In the genomic region with DNA sequence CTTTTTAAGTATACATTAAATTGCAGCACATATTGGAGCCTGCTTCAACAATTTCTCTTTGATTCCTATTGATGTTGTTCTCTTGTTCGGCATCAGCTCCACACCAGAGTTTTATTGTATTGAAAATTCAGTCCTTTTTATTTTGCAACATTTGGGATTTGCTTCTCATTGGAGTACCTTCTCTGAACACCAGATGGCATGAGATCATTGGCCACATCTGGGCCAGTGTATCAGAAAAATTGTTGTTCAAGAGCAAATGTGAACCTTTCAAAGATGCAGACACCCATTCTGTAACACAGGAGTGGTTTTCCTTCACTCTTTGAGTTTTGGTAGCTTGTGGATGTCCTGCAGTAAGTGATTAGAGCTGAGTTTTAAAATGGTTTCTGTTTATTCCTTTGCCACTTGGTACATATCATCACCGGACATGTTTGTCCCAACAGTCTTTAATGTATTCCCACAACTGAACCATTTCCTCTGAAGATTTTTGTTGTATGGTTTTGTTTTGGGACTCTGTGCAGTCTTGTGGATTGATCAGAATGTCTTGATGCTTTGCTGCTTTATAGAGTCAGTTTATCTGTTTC, we compare ENCODE assay signal across 8 cellular contexts.
DNase-seq lines count a peak whose midpoint lies in the region; ATAC-seq and TF ChIP-seq lines count a peak whose summit lies in the region.

No MANE protein-coding gene starts in this region.

- no peak for TF ChIP-seq EP300 in esophagus muscularis mucosa (IDR thresholded peaks at IDR 0.05)

- H3K36me3 ChIP-seq in HEK293 (ENCODE audit: control insufficient read depth in 2 of 2, insufficient read depth in 1 of 2, low read length in 2 of 2) (no peaks in the 10 kb centered on the region), OCI-LY7 (ENCODE audit: insufficient read depth, low read length) (peaks cover 44% of the 10 kb centered on the region), esophagus muscularis mucosa (no peaks in the 10 kb centered on the region), psoas muscle (ENCODE audit: insufficient read depth in 1 of 2, low read depth in 1 of 2) (no peaks in the 10 kb centered on the region), MG63 (no peaks in the 10 kb centered on the region)

- TF ChIP-seq CTCF in HEK293 (tag by site-specific recombination; IDR thresholded peaks at IDR 0.05): no peak
- TF ChIP-seq CTCF in OCI-LY7 (conservative IDR thresholded peaks at IDR 0.05; ENCODE audit: low read length): peak; percentile 92
- peak; percentile 53 to 65 (median 56) for TF ChIP-seq CTCF in esophagus muscularis mucosa (IDR thresholded peaks at IDR 0.05)
- peak; percentile 49 for TF ChIP-seq CTCF in psoas muscle (IDR thresholded peaks at IDR 0.05)

- H3K4me3 ChIP-seq in HEK293 (ENCODE audit: low read depth, low read length): no peak overlapping the region
- no peak overlapping the region for H3K4me3 ChIP-seq in OCI-LY7 (ENCODE audit: low read depth, low read length, poor library complexity, severe bottlenecking)
- H3K4me3 ChIP-seq in esophagus muscularis mucosa: no peak overlapping the region
- no peak overlapping the region for H3K4me3 ChIP-seq in psoas muscle
- no peak overlapping the region for H3K4me3 ChIP-seq in MG63

- H3K4me1 ChIP-seq in HEK293 (ENCODE audit: control insufficient read depth, insufficient read depth, low read length) (no peaks in the 10 kb centered on the region), OCI-LY7 (ENCODE audit: insufficient read depth, low read length, poor library complexity, severe bottlenecking) (peaks cover 22% of the 10 kb centered on the region), esophagus muscularis mucosa (peaks cover 0 to 8% (median 6%) of the 10 kb centered on the region in 4 donors), psoas muscle (no peaks in the 10 kb centered on the region)

- no peak for TF ChIP-seq POLR2A in esophagus muscularis mucosa (IDR thresholded peaks at IDR 0.05; ENCODE audit: low read depth)

- H3K79me2 ChIP-seq in OCI-LY7 (ENCODE audit: insufficient read depth, low read depth, low read length): peaks cover 10% of the 10 kb centered on the region; the same call in 1 of the 2 replicates

- H4K20me1 ChIP-seq in OCI-LY7 (ENCODE audit: insufficient read depth, low read length): no peaks in the 10 kb centered on the region

- no peak overlapping the region for H3K4me2 ChIP-seq in OCI-LY7 (ENCODE audit: low read length)

- H3K27me3 ChIP-seq in esophagus muscularis mucosa: no peaks in the 10 kb centered on the region
- H3K27me3 ChIP-seq in psoas muscle (ENCODE audit: insufficient read depth in 3 of 3, low read length in 2 of 3): no peaks in the 10 kb centered on the region
- no peaks in the 10 kb centered on the region for H3K27me3 ChIP-seq in MG63

- no peak for ATAC-seq in psoas muscle
- no peak for ATAC-seq in HG02588 (IDR thresholded peaks at IDR 0.05; ENCODE audit: unreplicated experiment)

- POLR2A ChIA-PET in HEK293 (lab: Yijun Ruan, JAX) (no interaction called here), OCI-LY7 (lab: Charles Lee) (interaction anchor here (0.6 to 1.1 kb wide), 3 partner anchors 16 to 163 kb away, joined by 3 to 4 read pairs (median 3); no protein-coding TSS in a partner anchor)

- H2AFZ ChIP-seq in OCI-LY7 (ENCODE audit: low read length): no peak overlapping the region

- no TSS peak for BruUV-seq in OCI-LY7 (replicated peaks; lab: Mats Ljungman, UMichigan)

- CTCF ChIA-PET in HEK293 (lab: Yijun Ruan, JAX) (interaction anchor here (0.6 to 10.2 kb wide), 19 partner anchors 11 to 1272 kb away, joined by 3 to 258 read pairs (median 4); no protein-coding TSS in a partner anchor), OCI-LY7 (lab: Charles Lee; ENCODE audit: unreplicated experiment) (no interaction called here)

- no peaks in the 10 kb centered on the region for H3K9me3 ChIP-seq in HEK293 (ENCODE audit: control insufficient read depth, insufficient read depth, low read depth, low read length)
- no peaks in the 10 kb centered on the region for H3K9me3 ChIP-seq in OCI-LY7 (ENCODE audit: low read length)
- H3K9me3 ChIP-seq in esophagus muscularis mucosa: no peaks in the 10 kb centered on the region
- no peaks in the 10 kb centered on the region for H3K9me3 ChIP-seq in psoas muscle
- no peaks in the 10 kb centered on the region for H3K9me3 ChIP-seq in MG63

- no peak overlapping the region for H3K27ac ChIP-seq in HEK293 (ENCODE audit: extremely low read depth, low read depth, low read length)
- no peak overlapping the region for H3K27ac ChIP-seq in OCI-LY7 (ENCODE audit: low read depth, low read length, poor library complexity, severe bottlenecking)
- H3K27ac ChIP-seq in esophagus muscularis mucosa (replicated peaks in 1 of 4): no peak overlapping the region
- H3K27ac ChIP-seq in psoas muscle: no peak overlapping the region

- intact Hi-C loops in OCI-LY7 (cut with micrococcal nuclease; ENCODE audit: unreplicated experiment): loop anchor here (1.0 to 5.0 kb wide), 2 partner anchors 84 to 150 kb away; no protein-coding TSS in a partner anchor
- intact Hi-C loops in esophagus muscularis mucosa (cut with DNase I): no loop called here
- intact Hi-C loops in psoas muscle (cut with DNase I): loop anchor here in 1 of 2 donors (5.0 kb wide), 1 partner anchor 165 kb away; no protein-coding TSS in a partner anchor

- peak; percentile 1 for DNase-seq in DMS153 treated with DMSO at 0.1 percent for 48 hours (lab: John Stamatoyannopoulos, UW; ENCODE audit: unreplicated experiment)
- DNase-seq in OCI-LY7 (ENCODE audit: low spot score): peak; percentile 65
- DNase-seq in esophagus muscularis mucosa (ENCODE audit: extremely low spot score): no peak
- DNase-seq in psoas muscle: no peak
- DNase-seq in activated naive CD4-positive, alpha-beta T cell treated with Interleukin-2 at 50 U/mL for 16 hours: no peak
- DNase-seq in MG63: no peak

- 69% methylated on average over 2 of the region's 2 CpGs for WGBS in esophagus muscularis mucosa
- WGBS in psoas muscle, 3 donors: 68 to 70% (median 68%) methylated on average over 2 of the region's 2 CpGs

- H3K9me2 ChIP-seq in OCI-LY7 (ENCODE audit: insufficient read depth, low read length): no peaks in the 10 kb centered on the region

TF ChIP-seq in HEK293, 187 proteins besides CTCF, POLR2A, EP300 and RAD21:
- TF ChIP-seq ZNF654 (tag by site-specific recombination; IDR thresholded peaks at IDR 0.05; ENCODE audit: low read depth) (peak; percentile 29), HOXD13 (CRISPR knock-in tag; IDR thresholded peaks at IDR 0.05; ENCODE audit: borderline replicate concordance) (no peak), ZNF837 (tag by site-specific recombination; IDR thresholded peaks at IDR 0.05) (no peak), ZBTB6 (tag by site-specific recombination; IDR thresholded peaks at IDR 0.05) (no peak), ZNF521 (tag by site-specific recombination; IDR thresholded peaks at IDR 0.05) (no peak), ZNF555 (tag by site-specific recombination; conservative IDR thresholded peaks at IDR 0.05) (no peak)
- TF ChIP-seq, protein P1, sequence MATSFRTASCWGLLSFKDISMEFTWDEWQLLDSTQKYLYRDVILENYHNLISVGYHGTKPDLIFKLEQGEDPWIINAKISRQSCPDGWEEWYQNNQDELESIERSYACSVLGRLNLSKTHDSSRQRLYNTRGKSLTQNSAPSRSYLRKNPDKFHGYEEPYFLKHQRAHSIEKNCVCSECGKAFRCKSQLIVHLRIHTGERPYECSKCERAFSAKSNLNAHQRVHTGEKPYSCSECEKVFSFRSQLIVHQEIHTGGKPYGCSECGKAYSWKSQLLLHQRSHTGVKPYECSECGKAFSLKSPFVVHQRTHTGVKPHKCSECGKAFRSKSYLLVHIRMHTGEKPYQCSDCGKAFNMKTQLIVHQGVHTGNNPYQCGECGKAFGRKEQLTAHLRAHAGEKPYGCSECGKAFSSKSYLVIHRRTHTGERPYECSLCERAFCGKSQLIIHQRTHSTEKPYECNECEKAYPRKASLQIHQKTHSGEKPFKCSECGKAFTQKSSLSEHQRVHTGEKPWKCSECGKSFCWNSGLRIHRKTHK (tag by site-specific recombination; IDR thresholded peaks at IDR 0.05): no peak

Comparison
In these comparisons a context has a peak if more than half of its experiments do, and no peak if none do; other contexts are left out.
1. DNase-seq: peak in DMS153 treated with DMSO at 0.1 percent for 48 hours (single experiment) and OCI-LY7 (single experiment); none in esophagus muscularis mucosa (single experiment), psoas muscle (0 of 2), activated naive CD4-positive, alpha-beta T cell treated with Interleukin-2 at 50 U/mL for 16 hours (single experiment) and MG63 (single experiment).